Comparison of ENCODE assay signal across 8 cellular contexts in the genomic region with DNA sequence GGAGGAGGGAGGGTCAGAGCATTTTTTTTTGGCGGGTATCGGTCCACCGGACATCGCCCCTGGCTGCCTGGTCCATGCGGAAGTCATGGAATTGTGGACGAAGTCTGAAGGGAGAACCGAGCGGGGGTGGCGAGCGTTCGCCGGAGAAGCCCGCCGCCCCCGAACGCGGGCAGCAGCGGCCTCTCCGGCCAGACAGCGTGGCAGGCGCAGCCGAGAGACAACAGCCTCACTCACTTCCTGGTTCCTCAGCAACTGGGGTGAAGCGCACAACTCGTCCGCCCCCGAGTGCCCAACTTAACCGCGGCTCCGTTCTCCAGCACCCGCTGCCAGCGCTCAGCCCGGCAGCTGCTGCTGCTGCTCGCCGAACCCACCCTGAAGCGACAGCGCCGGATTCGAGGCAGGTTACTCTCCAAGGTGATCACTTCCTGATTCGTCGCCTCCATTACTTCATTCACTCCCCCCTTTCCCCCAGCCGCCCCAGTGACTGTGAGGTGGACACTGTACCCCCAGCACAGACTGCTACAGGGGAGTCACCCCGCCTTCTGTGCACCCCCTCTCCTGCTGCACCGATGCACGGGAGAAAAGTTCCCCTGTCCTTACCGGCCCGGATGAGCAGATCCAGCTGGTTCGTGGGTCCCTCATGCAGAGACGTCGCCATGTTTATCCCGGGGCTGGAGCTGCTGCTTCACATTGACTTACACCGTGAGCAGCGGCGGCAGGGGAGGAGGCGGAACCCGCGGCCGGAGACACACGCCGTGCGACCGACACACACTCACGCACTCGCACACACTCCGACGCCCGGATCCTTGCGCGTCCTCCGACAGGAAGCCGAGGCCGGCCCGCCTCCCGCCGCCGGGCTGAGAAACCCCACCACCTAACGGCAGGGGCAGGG.
A peak's percentile ranks its signal among the peaks of the same experiment; 100 is the strongest.
DNase-seq lines count a peak whose midpoint lies in the region; ATAC-seq and TF ChIP-seq lines count a peak whose summit lies in the region.

No MANE protein-coding gene starts in this region.

- DNase-seq in GM23248 = peak; percentile 94
- DNase-seq in Kasumi-1 (lab: John Stamatoyannopoulos, UW) = peak; percentile 76 to 77
- peak; percentile 55 for DNase-seq in SHP77 treated with DMSO at 0.1 percent for 48 hours (lab: John Stamatoyannopoulos, UW)
- DNase-seq in activated gamma-delta T cell treated with anti-CD3 and anti-CD28 coated beads, Interleukin-2, amount 50 U/mL, for 16 hours (ENCODE audit: low read depth) = peak; percentile 72
- peak; percentile 63 for DNase-seq in non-pigmented ciliary epithelial cell (ENCODE audit: low read depth)
- DNase-seq in superior temporal gyrus (ENCODE audit: extremely low spot score) = peak; percentile 83

- in situ Hi-C loops in GM23248 (cut with MboI) = no loop called here

- H2AFZ ChIP-seq in GM23248 = peak overlapping the region; percentile 86

- no peaks in the 10 kb centered on the region for H3K9me2 ChIP-seq in GM23248 (ENCODE audit: insufficient read depth)

- H4K20me1 ChIP-seq in GM23248 (ENCODE audit: insufficient read depth) = no peaks in the 10 kb centered on the region; the same call in 1 of the 2 replicates

- peaks cover 8% of the 10 kb centered on the region; the same call in 1 of the 2 replicates for H3K4me1 ChIP-seq in ES-I3 (ENCODE audit: insufficient read depth, low read length)
- peaks cover 28% of the 10 kb centered on the region for H3K4me1 ChIP-seq in GM23248 (ENCODE audit: insufficient read depth)
- H3K4me1 ChIP-seq in gastroesophageal sphincter = peaks cover 12 to 44% (median 12%) of the 10 kb centered on the region in 3 donors

- peak; percentile 78 for ATAC-seq in gastroesophageal sphincter

- H3K27me3 ChIP-seq in GM23248 (replicated peaks; ENCODE audit: insufficient read depth) (no peaks in the 10 kb centered on the region), gastroesophageal sphincter (no peaks in the 10 kb centered on the region)

- 0 to 1% methylated on average over 41 to 63 of the region's 76 CpGs for WGBS in GM23248 (ENCODE audit: low coverage in 1 of 2, low lambda C conversion rate in 2 of 2, missing lambda C conversion rate in 2 of 2), 2 experiments
- 0 to 1% methylated on average over 19 to 20 of the region's 76 CpGs for WGBS in gastroesophageal sphincter (ENCODE audit: low coverage in 1 of 2), 2 donors

- H3K4me3 ChIP-seq in GM23248 (peak overlapping the region; percentile 90), gastroesophageal sphincter (peak overlapping the region; percentile 79 to 81)

- H3K9me3 ChIP-seq in ES-I3 (ENCODE audit: control insufficient read depth, insufficient read depth, low read length) (no peaks in the 10 kb centered on the region), GM23248 (ENCODE audit: low read depth) (no peaks in the 10 kb centered on the region), gastroesophageal sphincter (no peaks in the 10 kb centered on the region)

- no peak for TF ChIP-seq EP300 in gastroesophageal sphincter (IDR thresholded peaks at IDR 0.05)

- H3F3A ChIP-seq in GM23248 (ENCODE audit: insufficient read depth) = peaks cover 31% of the 10 kb centered on the region

- TF ChIP-seq CTCF in gastroesophageal sphincter (IDR thresholded peaks at IDR 0.05) = peak in 3 of 4 experiments; percentile 33 to 51 (median 42)

- H3K27ac ChIP-seq in GM23248 (peak overlapping the region; percentile 95), gastroesophageal sphincter (peak overlapping the region; percentile 93 to 98 (median 95))

- H3K9ac ChIP-seq in ES-I3 (ENCODE audit: low read depth, low read length) (peak overlapping the region; percentile 97), GM23248 (peak overlapping the region; percentile 94)

- H3K79me2 ChIP-seq in GM23248 (ENCODE audit: insufficient read depth) = peaks cover 39% of the 10 kb centered on the region

- peak; percentile 38 to 52 for TF ChIP-seq POLR2A in gastroesophageal sphincter (IDR thresholded peaks at IDR 0.05)

- H3K36me3 ChIP-seq in ES-I3 (ENCODE audit: insufficient read depth, low read length) (no peaks in the 10 kb centered on the region), GM23248 (ENCODE audit: low read depth) (no peaks in the 10 kb centered on the region), gastroesophageal sphincter (no peaks in the 10 kb centered on the region)

- H3K4me2 ChIP-seq in GM23248 (ENCODE audit: unreplicated experiment) = peak overlapping the region; percentile 87

Comparison
In these comparisons a context has a peak if more than half of its experiments do, and no peak if none do; other contexts are left out.
1. Peak in every context shown above with its lines: DNase-seq, ATAC-seq, H3K4me3 ChIP-seq and H3K27ac ChIP-seq.